In genomic region chr10:110172155-110172554, GRCh38 we compare ENCODE assay signal across 17 cellular contexts. TPM values are rescaled to one million over a fixed set of nuclear protein-coding genes. Genes with fewer than 3 reads are reported as not detected.
A peak's percentile ranks its signal among the peaks of the same experiment; 100 is the strongest.
DNase-seq lines count a peak whose midpoint lies in the region; ATAC-seq and TF ChIP-seq lines count a peak whose summit lies in the region.
"Had no signal": no experiment of that assay in that cellular context is flagged by ENCODE, and none has a peak within 500 bp of the region (broad histone marks: within the 10 kb centered on the region; RNA-seq: fewer than 3 reads in every experiment).

No MANE protein-coding gene starts in this region.

- no peaks in the 10 kb centered on the region for H3K9me3 Mint-ChIP-seq in MCF 10A (ENCODE audit: unreplicated experiment)
- H3K9me3 Mint-ChIP-seq in natural killer cell = no peaks in the 10 kb centered on the region
- H3K9me3 Mint-ChIP-seq: CD4-positive, alpha-beta T cell; IgD-negative memory B cell had no signal

- no peaks in the 10 kb centered on the region for H3K27me3 ChIP-seq in mammary epithelial cell (ENCODE audit: insufficient read depth, low read length)

- in situ Hi-C loops in mammary epithelial cell (cut with MboI; ENCODE audit: low sequenced_read_pairs in 2 of 2) = no loop called here

- no peaks in the 10 kb centered on the region for H3K36me3 ChIP-seq in mammary epithelial cell (ENCODE audit: insufficient read depth, low read length)
- H3K36me3 ChIP-seq: SJCRH30 had no signal

- WGBS in mammary epithelial cell (ENCODE audit: low coverage, missing lambda C conversion rate) = 74% methylated on average over 5 of the region's 5 CpGs

- no peak for ATAC-seq in natural killer cell

- DNase-seq in MCF 10A (ENCODE audit: unreplicated experiment) (peak; percentile 14), mammary epithelial cell (no peak), M059J (ENCODE audit: low read depth) (peak; percentile 10), amniotic epithelial cell (ENCODE audit: low read depth) (peak; percentile 10), NCI-H2196 (lab: John Stamatoyannopoulos, UW; ENCODE audit: unreplicated experiment) (no peak), natural killer cell (no peak), DMS114 treated with DMSO at 0.1 percent for 48 hours (lab: John Stamatoyannopoulos, UW; ENCODE audit: unreplicated experiment) (no peak)
- no peak for DNase-seq in stimulated activated CD4-positive, alpha-beta T cell treated with anti-CD3 and anti-CD28 coated beads, Interleukin-2, amount 100 ng/mL, for 24 hours
- DNase-seq: 8988T; Caco-2; CD4-positive, alpha-beta T cell; DMS153; NCI-H1105 treated with DMSO at 0.1 percent for 48 hours; NCI-H1694; NCI-H2081 treated with DMSO at 0.1 percent for 48 hours; SJCRH30 had no signal

- H3K4me2 ChIP-seq in mammary epithelial cell (ENCODE audit: insufficient read depth, low read depth, low read length) = no peak overlapping the region

- H2AFZ ChIP-seq in mammary epithelial cell (ENCODE audit: low read depth, low read length) = no peak overlapping the region

- no peak overlapping the region for H3K27ac ChIP-seq in mammary epithelial cell (ENCODE audit: insufficient read depth, low read depth, low read length)
- H3K27ac ChIP-seq: SJCRH30 had no signal

- dilution Hi-C loops in mammary epithelial cell (cut with HindIII; ENCODE audit: low sequenced_read_pairs) = no loop called here

- H3K4me3 ChIP-seq in mammary epithelial cell (replicated peaks in 1 of 3; ENCODE audit: insufficient read depth in 1 of 3, low read depth in 2 of 3, low read length in 3 of 3) = no peak overlapping the region
- H3K4me3 ChIP-seq: SJCRH30 had no signal

- H3K9ac ChIP-seq in mammary epithelial cell (ENCODE audit: insufficient read depth, low read length) = no peak overlapping the region

- H3K4me3 Mint-ChIP-seq in MCF 10A (ENCODE audit: unreplicated experiment) = no peak overlapping the region
- no peak overlapping the region for H3K4me3 Mint-ChIP-seq in natural killer cell
- H3K4me3 Mint-ChIP-seq: CD4-positive, alpha-beta T cell had no signal

- intact Hi-C loops in MCF 10A (cut with micrococcal nuclease) (no loop called here), mammary epithelial cell (cut with micrococcal nuclease) (no loop called here), natural killer cell (cut with micrococcal nuclease) (no loop called here)

- BruUV-seq in MCF 10A (replicated peaks; lab: Mats Ljungman, UMichigan) (no TSS peak), mammary epithelial cell (replicated peaks; lab: Mats Ljungman, UMichigan) (no TSS peak)

- H3K27me3 Mint-ChIP-seq in MCF 10A (ENCODE audit: insufficient read depth, unreplicated experiment) (peaks cover 11% of the 10 kb centered on the region), natural killer cell (ENCODE audit: low read depth in 2 of 2) (peaks cover 71 to 85% of the 10 kb centered on the region in 2 donors)

- H3K27ac Mint-ChIP-seq in MCF 10A (ENCODE audit: low read depth, unreplicated experiment) (no peak overlapping the region), natural killer cell (no peak overlapping the region)
- H3K27ac Mint-ChIP-seq: CD4-positive, alpha-beta T cell; IgD-negative memory B cell had no signal

- no peaks in the 10 kb centered on the region for H3K79me2 ChIP-seq in mammary epithelial cell (ENCODE audit: insufficient read depth, low read length)

- no peak for TF ChIP-seq CTCF in MCF 10A (IDR thresholded peaks at IDR 0.05; ENCODE audit: unreplicated experiment)
- no peak for TF ChIP-seq CTCF in mammary epithelial cell (conservative IDR thresholded peaks at IDR 0.05 in 1 of 2, IDR thresholded peaks at IDR 0.05 in 1 of 2; ENCODE audit: extremely low read depth in 1 of 2, insufficient read depth in 1 of 2, low read depth in 1 of 2, low read length in 2 of 2)
- TF ChIP-seq CTCF in natural killer cell (IDR thresholded peaks at IDR 0.05) = no peak

- H3K36me3 Mint-ChIP-seq in MCF 10A (ENCODE audit: insufficient read depth, unreplicated experiment) (no peaks in the 10 kb centered on the region), natural killer cell (no peaks in the 10 kb centered on the region)
- H3K36me3 Mint-ChIP-seq: IgD-negative memory B cell had no signal

- H3K4me1 ChIP-seq in mammary epithelial cell (ENCODE audit: insufficient read depth, low read length) = peaks cover 21% of the 10 kb centered on the region

- CTCF ChIA-PET in MCF 10A (lab: Yijun Ruan, JAX) (interaction anchor here (0.7 to 2.1 kb wide), 3 partner anchors 34 to 107 kb away, joined by 3 to 7 read pairs (median 3); no protein-coding TSS in a partner anchor), mammary epithelial cell (lab: Charles Lee; ENCODE audit: low non-redundant PET) (no interaction called here)

- no peaks in the 10 kb centered on the region for H3K9me3 ChIP-seq in mammary epithelial cell (replicated peaks; ENCODE audit: insufficient read depth, low read length)
- H3K9me3 ChIP-seq: Caco-2, SJCRH30 had no signal

- no peaks in the 10 kb centered on the region for H4K20me1 ChIP-seq in mammary epithelial cell (ENCODE audit: insufficient read depth, low read length)

- H3K4me1 Mint-ChIP-seq in MCF 10A (ENCODE audit: insufficient read depth, unreplicated experiment) = peaks cover 12% of the 10 kb centered on the region
- H3K4me1 Mint-ChIP-seq in natural killer cell = peaks cover 0 to 15% of the 10 kb centered on the region in 2 donors

- POLR2A ChIA-PET in MCF 10A (lab: Yijun Ruan, JAX) = interaction anchor here (2.4 kb wide), 1 partner anchor 36 kb away, joined by 6 read pairs; no protein-coding TSS in a partner anchor

RNA-seq across cellular contexts. Expression of gene MXI1, which starts 35.2 kb away (rescaled TPM):
- total RNA-seq in MCF 10A (2022) (16.9 and 19.5 TPM in 2 replicates), mammary epithelial cell (10 to 100 TPM; 17.0 to 19.3 TPM), natural killer cell (10 to 100 TPM; 11.2 to 14.1 (median 13.6) TPM)
- 10.5 TPM for polyA plus RNA-seq in mammary epithelial cell
- polyA minus RNA-seq in mammary epithelial cell = 10.4 TPM
- 10.6 and 14.4 TPM in 2 replicates for total RNA-seq in M059J (2014; rRNA removed; shearing (Covaris generic))

Comparison
In these comparisons a context has a peak if more than half of its experiments do, and no peak if none do; other contexts are left out.
1. DNase-seq: peak in MCF 10A (single experiment), M059J (single experiment) and amniotic epithelial cell (single experiment); none in mammary epithelial cell (single experiment), NCI-H2196 (single experiment), natural killer cell (single experiment), stimulated activated CD4-positive, alpha-beta T cell treated with anti-CD3 and anti-CD28 coated beads, Interleukin-2, amount 100 ng/mL, for 24 hours (0 of 2) and DMS114 treated with DMSO at 0.1 percent for 48 hours (single experiment).